In the genomic region with DNA sequence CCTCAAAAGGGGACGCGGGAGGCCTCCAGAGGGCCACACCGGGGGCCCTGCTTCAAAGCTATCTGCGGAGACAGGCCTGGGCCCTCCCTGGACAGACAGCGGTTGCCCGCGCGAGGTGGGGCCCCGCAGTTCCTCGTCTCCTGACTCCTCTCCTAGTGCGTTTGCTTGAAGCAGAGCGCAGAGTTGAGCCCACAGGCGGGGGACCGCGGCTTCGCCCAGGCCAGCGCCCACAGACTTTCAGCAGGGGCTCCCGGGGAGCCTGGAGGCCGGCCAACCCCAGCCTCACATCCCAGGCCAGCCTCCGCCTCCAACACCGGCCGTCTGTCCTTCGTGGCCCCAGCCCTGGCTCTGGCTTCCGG, we compare ENCODE assay signal across 8 cellular contexts. TPM values are rescaled to one million over a fixed set of nuclear protein-coding genes. Genes with fewer than 3 reads are reported as not detected.
DNase-seq lines count a peak whose midpoint lies in the region; ATAC-seq and TF ChIP-seq lines count a peak whose summit lies in the region.

No MANE protein-coding gene starts in this region.

- H3K4me3 ChIP-seq in right lobe of liver (peak overlapping the region; percentile 57 to 64 (median 58)), uterus (peak overlapping the region; percentile 58 to 63)

- 40% methylated on average over 5 of the region's 24 CpGs for WGBS in right lobe of liver (ENCODE audit: insufficient coverage, low coverage, low lambda C conversion rate, missing lambda C conversion rate)

- TF ChIP-seq POLR2A in right lobe of liver (IDR thresholded peaks at IDR 0.05) (no peak), uterus (IDR thresholded peaks at IDR 0.05) (no peak)

- no peaks in the 10 kb centered on the region for H3K36me3 ChIP-seq in right lobe of liver
- no peaks in the 10 kb centered on the region for H3K36me3 ChIP-seq in uterus

- POLR2A ChIA-PET in activated naive CD8-positive, alpha-beta T cell treated with anti-CD3 and anti-CD28 coated beads, Interleukin-2, amount 10 ng/mL, durations not matched to agents 7 days and 5 days (lab: Charles Lee): interaction anchor here (0.7 to 1.2 kb wide), 2 partner anchors 19 to 50 kb away, joined by 3 read pairs; no protein-coding TSS in a partner anchor

- H3K27ac ChIP-seq in right lobe of liver: peak overlapping the region in 2 of 3 donors; percentile 42 to 47
- H3K27ac ChIP-seq in uterus: peak overlapping the region; percentile 79 to 83

- H3K9me3 ChIP-seq in right lobe of liver (no peaks in the 10 kb centered on the region), uterus (no peaks in the 10 kb centered on the region)

- H3K4me1 Mint-ChIP-seq in activated naive CD4-positive, alpha-beta T cell treated with anti-CD3 and anti-CD28 coated beads, Interleukin-2, amount 10 ng/mL, durations not matched to agents 7 days and 5 days: peaks cover 11% of the 10 kb centered on the region
- H3K4me1 Mint-ChIP-seq in activated naive CD8-positive, alpha-beta T cell treated with anti-CD3 and anti-CD28 coated beads, Interleukin-2, amount 10 ng/mL, durations not matched to agents 7 days and 5 days: peaks cover 7% of the 10 kb centered on the region

- H3K27me3 Mint-ChIP-seq in activated naive CD4-positive, alpha-beta T cell treated with anti-CD3 and anti-CD28 coated beads, Interleukin-2, amount 10 ng/mL, durations not matched to agents 7 days and 5 days: peaks cover 82% of the 10 kb centered on the region
- H3K27me3 Mint-ChIP-seq in activated naive CD8-positive, alpha-beta T cell treated with anti-CD3 and anti-CD28 coated beads, Interleukin-2, amount 10 ng/mL, durations not matched to agents 7 days and 5 days: peaks cover 58% of the 10 kb centered on the region

- H3K27ac Mint-ChIP-seq in activated naive CD4-positive, alpha-beta T cell treated with anti-CD3 and anti-CD28 coated beads, Interleukin-2, amount 10 ng/mL, durations not matched to agents 7 days and 5 days: no peak overlapping the region
- no peak overlapping the region for H3K27ac Mint-ChIP-seq in activated naive CD8-positive, alpha-beta T cell treated with anti-CD3 and anti-CD28 coated beads, Interleukin-2, amount 10 ng/mL, durations not matched to agents 7 days and 5 days

- H3K27me3 ChIP-seq in right lobe of liver (peaks cover 0 to 15% of the 10 kb centered on the region in 2 donors), uterus (no peaks in the 10 kb centered on the region)

- no peaks in the 10 kb centered on the region for H3K9me3 Mint-ChIP-seq in activated naive CD4-positive, alpha-beta T cell treated with anti-CD3 and anti-CD28 coated beads, Interleukin-2, amount 10 ng/mL, durations not matched to agents 7 days and 5 days
- no peaks in the 10 kb centered on the region for H3K9me3 Mint-ChIP-seq in activated naive CD8-positive, alpha-beta T cell treated with anti-CD3 and anti-CD28 coated beads, Interleukin-2, amount 10 ng/mL, durations not matched to agents 7 days and 5 days

- CTCF ChIA-PET in activated naive CD4-positive, alpha-beta T cell treated with anti-CD3 and anti-CD28 coated beads, Interleukin-2, amount 10 ng/mL, durations not matched to agents 7 days and 5 days (lab: Charles Lee): interaction anchor here (0.9 to 2.6 kb wide), 8 partner anchors 9 to 372 kb away, joined by 3 to 6 read pairs (median 4); no protein-coding TSS in a partner anchor

- DNase-seq in activated naive CD4-positive, alpha-beta T cell treated with anti-CD3 and anti-CD28 coated beads, Interleukin-2, amount 10 ng/mL, durations not matched to agents 7 days and 5 days: no peak
- no peak for DNase-seq in activated naive CD4-positive, alpha-beta T cell (lab: John Stamatoyannopoulos, UW)
- no peak for DNase-seq in activated naive CD8-positive, alpha-beta T cell treated with anti-CD3 and anti-CD28 coated beads, Interleukin-2, amount 10 ng/mL, durations not matched to agents 7 days and 5 days
- DNase-seq in right lobe of liver: peak in 1 of 3 donors; percentile 32
- DNase-seq in uterus: no peak
- no peak for DNase-seq in GM19238 (ENCODE audit: insufficient read length, low spot score)
- no peak for DNase-seq in COLO668 (lab: John Stamatoyannopoulos, UW; ENCODE audit: unreplicated experiment)

- peaks cover 5% of the 10 kb centered on the region for H3K36me3 Mint-ChIP-seq in activated naive CD4-positive, alpha-beta T cell treated with anti-CD3 and anti-CD28 coated beads, Interleukin-2, amount 10 ng/mL, durations not matched to agents 7 days and 5 days
- H3K36me3 Mint-ChIP-seq in activated naive CD8-positive, alpha-beta T cell treated with anti-CD3 and anti-CD28 coated beads, Interleukin-2, amount 10 ng/mL, durations not matched to agents 7 days and 5 days: peaks cover 3% of the 10 kb centered on the region

- H3K4me1 ChIP-seq in right lobe of liver: peaks cover 0 to 10% (median 0%) of the 10 kb centered on the region in 4 donors
- peaks cover 0 to 6% of the 10 kb centered on the region in 2 donors for H3K4me1 ChIP-seq in uterus

- intact Hi-C loops in right lobe of liver (cut with DNase I) (no loop called here), uterus (cut with DNase I; ENCODE audit: low total_unique reads) (no loop called here)

- peak overlapping the region; percentile 66 for H3K4me3 Mint-ChIP-seq in activated naive CD4-positive, alpha-beta T cell treated with anti-CD3 and anti-CD28 coated beads, Interleukin-2, amount 10 ng/mL, durations not matched to agents 7 days and 5 days
- H3K4me3 Mint-ChIP-seq in activated naive CD8-positive, alpha-beta T cell treated with anti-CD3 and anti-CD28 coated beads, Interleukin-2, amount 10 ng/mL, durations not matched to agents 7 days and 5 days: peak overlapping the region; percentile 69

- peak; percentile 20 for ATAC-seq in activated naive CD8-positive, alpha-beta T cell treated with anti-CD3 and anti-CD28 coated beads, Interleukin-2, amount 10 ng/mL, durations not matched to agents 7 days and 5 days (ENCODE audit: low read depth)
- peak; percentile 10 to 18 (median 14) for ATAC-seq in right lobe of liver
- ATAC-seq in GM21619 (IDR thresholded peaks at IDR 0.05; ENCODE audit: unreplicated experiment): no peak

- TF ChIP-seq CTCF in right lobe of liver (IDR thresholded peaks at IDR 0.05) (no peak), uterus (IDR thresholded peaks at IDR 0.05) (no peak)

RNA-seq across cellular contexts. Expression of a gene that starts 0.5 kb away (rescaled TPM):
- under 1 TPM in 1 of 2 experiments, not detected in 1; 0.14 TPM for total RNA-seq in activated naive CD8-positive, alpha-beta T cell treated with anti-CD3 and anti-CD28 coated beads, Interleukin-2, amount 10 ng/mL, durations not matched to agents 7 days and 5 days
- 1 to 10 TPM in 3 of 6 experiments, under 1 TPM in 3; 0.49 to 1.4 (median 1.1) TPM for total RNA-seq in right lobe of liver
- 10 to 100 TPM in 2 of 4 donors, 1 to 10 TPM in 1, under 1 TPM in 1; 0.29 to 21.4 (median 7.5) TPM for total RNA-seq in uterus
